In the genomic region with DNA sequence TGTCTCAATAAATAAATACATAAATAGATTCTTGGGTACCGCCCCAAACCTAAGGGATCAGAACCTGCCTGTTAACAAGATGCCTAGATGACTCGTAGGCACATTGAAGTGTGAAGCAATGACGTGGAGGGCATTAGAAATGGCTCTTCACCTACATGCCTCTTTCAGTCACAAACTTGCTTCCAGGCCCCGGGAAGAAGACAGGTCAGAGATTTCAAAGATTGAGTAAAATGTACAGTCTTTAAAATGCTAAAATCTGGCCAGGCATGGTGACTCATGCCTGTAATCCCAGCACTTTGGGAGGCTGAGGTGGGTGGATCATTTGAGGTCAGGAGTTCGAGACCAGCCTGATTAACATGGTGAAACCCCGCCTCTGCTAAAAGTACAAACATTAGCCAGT, we compare ENCODE assay signal across 1 cellular context.
TF ChIP-seq lines count a peak whose summit lies in the region.

No MANE protein-coding gene starts in this region.

TF ChIP-seq in HCT116, 20 proteins besides CTCF, POLR2A, EP300 and RAD21 (continued from another document):
- TF ChIP-seq, protein P1, sequence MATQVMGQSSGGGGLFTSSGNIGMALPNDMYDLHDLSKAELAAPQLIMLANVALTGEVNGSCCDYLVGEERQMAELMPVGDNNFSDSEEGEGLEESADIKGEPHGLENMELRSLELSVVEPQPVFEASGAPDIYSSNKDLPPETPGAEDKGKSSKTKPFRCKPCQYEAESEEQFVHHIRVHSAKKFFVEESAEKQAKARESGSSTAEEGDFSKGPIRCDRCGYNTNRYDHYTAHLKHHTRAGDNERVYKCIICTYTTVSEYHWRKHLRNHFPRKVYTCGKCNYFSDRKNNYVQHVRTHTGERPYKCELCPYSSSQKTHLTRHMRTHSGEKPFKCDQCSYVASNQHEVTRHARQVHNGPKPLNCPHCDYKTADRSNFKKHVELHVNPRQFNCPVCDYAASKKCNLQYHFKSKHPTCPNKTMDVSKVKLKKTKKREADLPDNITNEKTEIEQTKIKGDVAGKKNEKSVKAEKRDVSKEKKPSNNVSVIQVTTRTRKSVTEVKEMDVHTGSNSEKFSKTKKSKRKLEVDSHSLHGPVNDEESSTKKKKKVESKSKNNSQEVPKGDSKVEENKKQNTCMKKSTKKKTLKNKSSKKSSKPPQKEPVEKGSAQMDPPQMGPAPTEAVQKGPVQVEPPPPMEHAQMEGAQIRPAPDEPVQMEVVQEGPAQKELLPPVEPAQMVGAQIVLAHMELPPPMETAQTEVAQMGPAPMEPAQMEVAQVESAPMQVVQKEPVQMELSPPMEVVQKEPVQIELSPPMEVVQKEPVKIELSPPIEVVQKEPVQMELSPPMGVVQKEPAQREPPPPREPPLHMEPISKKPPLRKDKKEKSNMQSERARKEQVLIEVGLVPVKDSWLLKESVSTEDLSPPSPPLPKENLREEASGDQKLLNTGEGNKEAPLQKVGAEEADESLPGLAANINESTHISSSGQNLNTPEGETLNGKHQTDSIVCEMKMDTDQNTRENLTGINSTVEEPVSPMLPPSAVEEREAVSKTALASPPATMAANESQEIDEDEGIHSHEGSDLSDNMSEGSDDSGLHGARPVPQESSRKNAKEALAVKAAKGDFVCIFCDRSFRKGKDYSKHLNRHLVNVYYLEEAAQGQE (IDR thresholded peaks at IDR 0.05; ENCODE audit: low read depth) = no peak
- TF ChIP-seq POLR2AphosphoS5 (IDR thresholded peaks at IDR 0.05; ENCODE audit: low read depth, low read length) = no peak
